In genomic region chr2:71943238-71944182, GRCh38 we compare ENCODE assay signal across 15 cellular contexts.
A peak's percentile ranks its signal among the peaks of the same experiment; 100 is the strongest.
DNase-seq lines count a peak whose midpoint lies in the region; ATAC-seq, FAIRE-seq and TF ChIP-seq lines count a peak whose summit lies in the region.
"Had no signal": no experiment of that assay in that cellular context is flagged by ENCODE, and none has a peak within 500 bp of the region (broad histone marks: within the 10 kb centered on the region; RNA-seq: fewer than 3 reads in every experiment).

No MANE protein-coding gene starts in this region.

- H3K4me3 ChIP-seq in BLaER1, result no peak overlapping the region
- no peak overlapping the region for H3K4me3 ChIP-seq in pancreas
- no peak overlapping the region for H3K4me3 ChIP-seq in endodermal cell (ENCODE audit: low read length)
- H3K4me3 ChIP-seq: GM12878, upper lobe of left lung had no signal

- FAIRE-seq in pancreas (lab: Jason Lieb, UNC), result no peak
- FAIRE-seq: GM12878 had no signal

- 86 to 87% methylated on average over 17 of the region's 17 CpGs for WGBS in pancreas, 2 donors
- 92 to 100% methylated on average over 10 to 17 of the region's 17 CpGs for WGBS in endodermal cell (ENCODE audit: insufficient coverage in 1 of 2, insufficient read length in 1 of 2), 2 experiments

- H3K27ac ChIP-seq in BLaER1 (no peak overlapping the region; the same call in 1 of the 2 replicates), pancreas (no peak overlapping the region), endodermal cell (ENCODE audit: low read depth, low read length) (no peak overlapping the region)
- H3K27ac ChIP-seq: upper lobe of left lung had no signal

- H4K20me1 ChIP-seq in BLaER1, result no peaks in the 10 kb centered on the region

- POLR2A ChIA-PET in activated B cell treated with CpG ODN at 0.5 μM for 24 hours (lab: Charles Lee), result no interaction called here

- intact Hi-C loops in activated B cell treated with CpG ODN at 0.5 μM for 24 hours (cut with micrococcal nuclease), result no loop called here
- intact Hi-C loops in left cardiac atrium (cut with DNase I), result no loop called here
- intact Hi-C loops in pancreas (cut with DNase I), result no loop called here

- CTCF ChIA-PET in activated B cell treated with CpG ODN at 0.5 μM for 24 hours (lab: Charles Lee), result interaction anchor here (0.7 kb wide), 1 partner anchor 328 kb away, joined by 3 read pairs; no protein-coding TSS in a partner anchor

- no peak overlapping the region for H3K4me3 Mint-ChIP-seq in activated B cell treated with CpG ODN at 0.5 μM for 24 hours
- no peak overlapping the region for H3K4me3 Mint-ChIP-seq in endodermal cell

- H3K4me1 ChIP-seq in BLaER1 (peaks cover 63% of the 10 kb centered on the region), pancreas (no peaks in the 10 kb centered on the region), endodermal cell (ENCODE audit: control insufficient read depth, insufficient read depth, low read length) (peaks cover 10% of the 10 kb centered on the region)
- H3K4me1 ChIP-seq: upper lobe of left lung had no signal

- H3K4me1 Mint-ChIP-seq in activated B cell treated with CpG ODN at 0.5 μM for 24 hours, result no peaks in the 10 kb centered on the region
- H3K4me1 Mint-ChIP-seq in endodermal cell, result peaks cover 7% of the 10 kb centered on the region

- H3K9me3 ChIP-seq in BLaER1, result no peaks in the 10 kb centered on the region
- no peaks in the 10 kb centered on the region for H3K9me3 ChIP-seq in pancreas
- no peaks in the 10 kb centered on the region for H3K9me3 ChIP-seq in endodermal cell (ENCODE audit: control insufficient read depth, low read length)
- H3K9me3 ChIP-seq: upper lobe of left lung had no signal

- H3K9ac ChIP-seq in BLaER1 (no peak overlapping the region), endodermal cell (ENCODE audit: extremely low read depth, low read length, poor library complexity, severe bottlenecking) (no peak overlapping the region)

- TF ChIP-seq CTCF in activated B cell treated with CpG ODN at 0.5 μM for 24 hours (IDR thresholded peaks at IDR 0.05), result no peak
- no peak for TF ChIP-seq CTCF in pancreas (IDR thresholded peaks at IDR 0.05)
- no peak for TF ChIP-seq CTCF in endodermal cell (conservative IDR thresholded peaks at IDR 0.05)

- ATAC-seq in activated B cell treated with CpG ODN at 0.5 μM for 24 hours (ENCODE audit: low read depth) (no peak), left cardiac atrium (peak; percentile 32 to 66), pancreas (peak in 3 of 4 donors; percentile 30 to 62 (median 61))
- ATAC-seq: GM12878, Panc1 had no signal

- H3K36me3 Mint-ChIP-seq in activated B cell treated with CpG ODN at 0.5 μM for 24 hours (ENCODE audit: low read depth) (no peaks in the 10 kb centered on the region), endodermal cell (ENCODE audit: low read depth) (no peaks in the 10 kb centered on the region)

- peak overlapping the region; percentile 86 for H3K4me2 ChIP-seq in BLaER1

- H3K36me3 ChIP-seq in BLaER1 (no peaks in the 10 kb centered on the region), pancreas (no peaks in the 10 kb centered on the region), endodermal cell (ENCODE audit: control insufficient read depth, insufficient read depth, low read length) (no peaks in the 10 kb centered on the region)
- H3K36me3 ChIP-seq: upper lobe of left lung had no signal

- H3K27me3 Mint-ChIP-seq in activated B cell treated with CpG ODN at 0.5 μM for 24 hours, result peaks cover 2% of the 10 kb centered on the region
- H3K27me3 Mint-ChIP-seq in endodermal cell (ENCODE audit: insufficient read depth), result peaks cover 3% of the 10 kb centered on the region

- no peak overlapping the region for H3K27ac Mint-ChIP-seq in activated B cell treated with CpG ODN at 0.5 μM for 24 hours
- no peak overlapping the region for H3K27ac Mint-ChIP-seq in endodermal cell

- DNase-seq in activated B cell treated with CpG ODN at 0.5 μM for 24 hours (peak; percentile 5), left cardiac atrium (peak; percentile 65), pancreas (no peak), endodermal cell (no peak), NOMO-1 treated with DMSO at 0.1 percent for 48 hours (lab: John Stamatoyannopoulos, UW; ENCODE audit: unreplicated experiment) (no peak), NCI-H774 (lab: John Stamatoyannopoulos, UW) (no peak), DMS79 (lab: John Stamatoyannopoulos, UW) (no peak)
- DNase-seq: activated CD4-positive, alpha-beta T cell treated with anti-CD3 and anti-CD28 coated beads for 48 hours; IMR-90; NCI-H1417 treated with DMSO at 0.1 percent for 48 hours; NCI-H446; upper lobe of left lung had no signal

- H3K27me3 ChIP-seq in BLaER1, result no peaks in the 10 kb centered on the region
- H3K27me3 ChIP-seq in pancreas, result no peaks in the 10 kb centered on the region
- H3K27me3 ChIP-seq in endodermal cell (ENCODE audit: control insufficient read depth, insufficient read depth, low read length, poor library complexity, severe bottlenecking), result no peaks in the 10 kb centered on the region
- H3K27me3 ChIP-seq: upper lobe of left lung had no signal

- H3K9me3 Mint-ChIP-seq in activated B cell treated with CpG ODN at 0.5 μM for 24 hours, result no peaks in the 10 kb centered on the region
- no peaks in the 10 kb centered on the region for H3K9me3 Mint-ChIP-seq in endodermal cell

Comparison
In these comparisons a context has a peak if more than half of its experiments do, and no peak if none do; other contexts are left out.
1. DNase-seq: peak in activated B cell treated with CpG ODN at 0.5 μM for 24 hours (single experiment) and left cardiac atrium (single experiment); none in pancreas (0 of 6), endodermal cell (single experiment), NOMO-1 treated with DMSO at 0.1 percent for 48 hours (single experiment), NCI-H774 (single experiment) and DMS79 (single experiment).